ENCODE assay signal across 8 cellular contexts in the genomic region with DNA sequence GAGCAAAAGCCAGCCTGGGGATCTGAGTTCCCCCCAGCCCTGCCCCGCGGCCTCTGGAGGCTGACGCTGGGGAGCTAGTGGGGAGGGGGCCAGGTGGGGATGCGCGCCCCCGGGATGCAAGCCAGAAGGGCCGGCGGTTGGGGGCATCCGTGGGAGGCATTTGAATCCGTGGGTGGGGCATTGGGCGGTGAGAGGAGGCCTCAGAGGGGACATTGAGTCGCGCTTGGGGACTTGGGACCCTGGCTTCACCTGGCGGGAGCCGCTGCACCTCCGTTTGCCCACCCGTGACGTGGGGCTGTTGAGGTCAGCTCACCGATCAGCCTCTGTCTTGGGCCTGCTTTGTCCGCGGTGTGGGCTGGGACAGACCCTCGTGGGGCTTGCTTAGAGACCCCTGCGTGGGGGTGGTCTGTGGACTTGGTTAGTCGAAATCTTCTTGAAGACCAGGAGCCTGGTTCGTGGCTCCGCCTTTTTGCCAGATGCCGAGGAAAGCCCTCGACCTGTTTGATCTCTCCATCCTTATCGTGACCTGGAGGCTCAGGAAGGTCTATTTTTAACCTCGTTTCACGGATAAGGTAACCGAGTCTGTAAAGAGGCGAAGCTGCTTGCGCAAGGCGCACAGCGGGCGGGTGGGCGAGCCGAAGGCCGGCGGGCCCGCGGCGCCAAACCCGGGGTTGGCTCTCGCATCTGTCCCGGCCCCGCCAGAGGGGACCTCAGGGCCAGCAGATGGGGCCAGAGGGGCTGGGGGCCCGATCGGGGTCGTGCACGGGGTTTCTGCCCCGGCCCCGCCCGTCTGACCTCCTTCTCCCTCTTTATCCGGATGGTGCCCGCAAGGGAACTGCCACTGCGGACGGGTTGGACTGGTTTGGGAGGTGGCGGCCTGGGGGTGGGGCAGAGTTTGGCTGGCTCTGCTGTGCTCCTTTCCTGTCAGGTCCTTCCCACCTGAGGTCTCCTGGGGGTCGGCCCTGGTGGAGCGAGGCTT. TPM values are rescaled to one million over a fixed set of nuclear protein-coding genes. Genes with fewer than 3 reads are reported as not detected.
DNase-seq lines count a peak whose midpoint lies in the region; ATAC-seq, FAIRE-seq and TF ChIP-seq lines count a peak whose summit lies in the region.

No MANE protein-coding gene starts in this region.

- H3K4me3 ChIP-seq in RWPE2 (ENCODE audit: severe bottlenecking) (peak overlapping the region; percentile 59), fibroblast of villous mesenchyme (ENCODE audit: low read depth, low read length) (peak overlapping the region; percentile 55)

- no peak for FAIRE-seq in GM12892 (lab: Jason Lieb, UNC)

- H3K36me3 ChIP-seq in RWPE2 (ENCODE audit: low read depth): peaks cover 21% of the 10 kb centered on the region

- TF ChIP-seq CTCF in GM13977 (IDR thresholded peaks at IDR 0.05; ENCODE audit: extremely low read depth, insufficient read depth, missing control alignments): no peak
- TF ChIP-seq CTCF in RWPE2 (IDR thresholded peaks at IDR 0.05; ENCODE audit: poor library complexity, severe bottlenecking): no peak
- TF ChIP-seq CTCF in fibroblast of villous mesenchyme (IDR thresholded peaks at IDR 0.05; ENCODE audit: insufficient read depth, low read depth, low read length): no peak

- peak overlapping the region; percentile 88 for H3K27ac ChIP-seq in RWPE2 (ENCODE audit: poor library complexity, severe bottlenecking)

- in situ Hi-C loops in GM13977 (cut with MboI; ENCODE audit: low pct_unique_long_range_greater_than_20kb, low sequenced_read_pairs, unreplicated experiment): no loop called here

- H3K4me1 ChIP-seq in RWPE2 (ENCODE audit: insufficient read depth, poor library complexity, severe bottlenecking): peaks cover 33% of the 10 kb centered on the region

- H3K9me3 ChIP-seq in RWPE2 (ENCODE audit: severe bottlenecking): no peaks in the 10 kb centered on the region

- no peaks in the 10 kb centered on the region for H3K27me3 ChIP-seq in RWPE2 (ENCODE audit: insufficient read depth, poor library complexity, severe bottlenecking)

- DNase-seq in GM13977 (ENCODE audit: low spot score) (peak; percentile 44), RWPE2 (ENCODE audit: low spot score) (no peak), fibroblast of villous mesenchyme (ENCODE audit: low read depth) (no peak), retina (peak; percentile 68), left lobe of liver (ENCODE audit: low spot score) (no peak), GM12892 (ENCODE audit: insufficient read length) (no peak)

- TF ChIP-seq POLR2A in GM12892 (IDR thresholded peaks at IDR 0.05; ENCODE audit: low read depth, low read length): no peak

- peak; percentile 34 for ATAC-seq in RWPE2 (ENCODE audit: low read depth)
- no peak for ATAC-seq in GM21576 (IDR thresholded peaks at IDR 0.05; ENCODE audit: unreplicated experiment)
- ATAC-seq in left lobe of liver: no peak
- no peak for ATAC-seq in HG03108 (IDR thresholded peaks at IDR 0.05; ENCODE audit: unreplicated experiment)

RNA-seq across cellular contexts. Expression of a gene that starts 8.3 kb away (rescaled TPM):
- total RNA-seq in fibroblast of villous mesenchyme: 4.2 and 5.2 TPM in 2 replicates
- total RNA-seq in left lobe of liver: 1.7 TPM
- polyA plus RNA-seq in GM12892 (2012; ENCODE audit: missing spikeins): 3.0 TPM

Comparison
In these comparisons a context has a peak if more than half of its experiments do, and no peak if none do; other contexts are left out.
1. DNase-seq: peak in GM13977 (single experiment) and retina (single experiment); none in RWPE2 (single experiment), fibroblast of villous mesenchyme (single experiment), left lobe of liver (single experiment) and GM12892 (single experiment).